34 cellular contexts compared by ENCODE assay signal in genomic region chr1:151701515-151701914, GRCh38. TPM values are rescaled to one million over a fixed set of nuclear protein-coding genes. Genes with fewer than 3 reads are reported as not detected.
"Had no signal": no experiment of that assay in that cellular context is flagged by ENCODE, and none has a peak within 500 bp of the region (broad histone marks: within the 10 kb centered on the region; RNA-seq: fewer than 3 reads in every experiment).

No MANE protein-coding gene starts in this region.

- H3K9me3 Mint-ChIP-seq: natural killer cell; nephron; neural progenitor cell; stimulated activated memory B cell treated with anti-CD40 and anti-IgM and Interleukin-4, amounts not matched to agents 10 μg/mL and 1 μg/mL and 100 μg/mL, for 72 hours; stimulated activated naive CD8-positive, alpha-beta T cell treated with anti-CD3 and anti-CD28 coated beads, Interleukin-15, amount 100 ng/mL, for 72 hours; type B pancreatic cell had no signal

- H3K27me3 ChIP-seq: neural progenitor cell, ovary, spleen, suprapubic skin, testis, tibial artery, transverse colon, upper lobe of right lung, vagina had no signal

- ATAC-seq: natural killer cell; psoas muscle; right cardiac atrium; sciatic nerve; stimulated activated memory B cell treated with anti-CD40 and anti-IgM and Interleukin-4, amounts not matched to agents 10 μg/mL and 1 μg/mL and 100 μg/mL, for 72 hours; stimulated activated naive CD8-positive, alpha-beta T cell treated with anti-CD3 and anti-CD28 coated beads, Interleukin-15, amount 100 ng/mL, for 72 hours; stimulated activated naive CD8-positive, alpha-beta T cell treated with anti-CD3 and anti-CD28 coated beads, Interleukin-15, Interleukin-2, amounts not matched to agents 100 U/mL and 50 U/mL, for 24 hours; upper lobe of right lung had no signal

- H3K4me1 Mint-ChIP-seq: nephron had no signal

- H3K4me3 ChIP-seq: neural progenitor cell, ovary, psoas muscle, skin epidermis, smooth muscle cell, spleen, suprapubic skin, testis, tibial artery, transverse colon, upper lobe of right lung, vagina had no signal

- H3K4me1 ChIP-seq: neural progenitor cell, parathyroid adenoma, psoas muscle, suprapubic skin, testis, tibial artery, upper lobe of right lung, vagina had no signal

- H3K27ac ChIP-seq: neural progenitor cell, ovary, parathyroid adenoma, psoas muscle, skin epidermis, spleen, suprapubic skin, testis, tibial artery, transverse colon, upper lobe of right lung, vagina had no signal

- H3K4me3 Mint-ChIP-seq: natural killer cell; nephron; neural progenitor cell; stimulated activated memory B cell treated with anti-CD40 and anti-IgM and Interleukin-4, amounts not matched to agents 10 μg/mL and 1 μg/mL and 100 μg/mL, for 72 hours; stimulated activated naive CD8-positive, alpha-beta T cell treated with anti-CD3 and anti-CD28 coated beads, Interleukin-15, amount 100 ng/mL, for 72 hours; type B pancreatic cell had no signal

- H3K36me3 ChIP-seq: neural progenitor cell, ovary had no signal

- DNase-seq: natural killer cell; occipital lobe; ovary; posterior cingulate gyrus; psoas muscle; right cardiac atrium; spleen; stimulated activated CD4-positive, alpha-beta T cell treated with anti-CD3 and anti-CD28 coated beads, Interleukin-12 subunit alpha, Interleukin-12 subunit beta, amount 100 ng/mL, for 4 hours; stimulated activated CD4-positive, alpha-beta T cell treated with anti-CD3 and anti-CD28 coated beads, Interleukin-1b, Interleukin-23, amount 100 ng/mL, for 48 hours; stimulated activated CD4-positive, alpha-beta T cell treated with anti-CD3 and anti-CD28 coated beads, Interleukin-4, amount 100 ng/mL, for 1 hour; stimulated activated CD4-positive, alpha-beta T cell treated with anti-CD3 and anti-CD28 coated beads, Interleukin-4, amount 100 ng/mL, for 4 hours; stimulated activated CD8-positive, alpha-beta memory T cell treated with anti-CD3 and anti-CD28 coated beads, Interleukin-4, amount 100 ng/mL, for 48 hours; stimulated activated naive CD4-positive, alpha-beta T cell; stimulated activated naive CD8-positive, alpha-beta T cell treated with anti-CD3 and anti-CD28 coated beads, Interleukin-15, amount 100 ng/mL, for 72 hours; stimulated activated naive CD8-positive, alpha-beta T cell treated with anti-CD3 and anti-CD28 coated beads, Interleukin-15, Interleukin-2, amounts not matched to agents 100 U/mL and 50 U/mL, for 24 hours; substantia nigra; testis; tibial artery; transverse colon; upper lobe of right lung had no signal

- H3K4me2 ChIP-seq: neural progenitor cell, smooth muscle cell had no signal

- H3K79me2 ChIP-seq: parathyroid adenoma had no signal

- H3K9ac ChIP-seq: neural progenitor cell, parathyroid adenoma had no signal

- H3K27me3 Mint-ChIP-seq: progenitor cell of endocrine pancreas; stimulated activated naive CD8-positive, alpha-beta T cell treated with anti-CD3 and anti-CD28 coated beads, Interleukin-15, amount 100 ng/mL, for 72 hours; type B pancreatic cell had no signal

- H3K27ac Mint-ChIP-seq: natural killer cell; nephron; neural progenitor cell; stimulated activated memory B cell treated with anti-CD40 and anti-IgM and Interleukin-4, amounts not matched to agents 10 μg/mL and 1 μg/mL and 100 μg/mL, for 72 hours; stimulated activated naive CD8-positive, alpha-beta T cell treated with anti-CD3 and anti-CD28 coated beads, Interleukin-15, amount 100 ng/mL, for 72 hours; type B pancreatic cell had no signal

- H3K9me3 ChIP-seq: ovary, psoas muscle, spleen, suprapubic skin, testis, tibial artery, transverse colon, upper lobe of right lung, vagina had no signal

- H2AFZ ChIP-seq: neural progenitor cell, parathyroid adenoma had no signal

- FAIRE-seq: urothelium cell line had no signal

RNA-seq across cellular contexts. Expression of gene CELF3, which starts 15.1 kb away (rescaled TPM):
- total RNA-seq: natural killer cell, osteoblast, psoas muscle, renal cortical epithelial cell, smooth muscle cell, suprapubic skin, upper lobe of right lung had no signal
- polyA plus RNA-seq: ovary, smooth muscle cell had no signal

RNA-seq across cellular contexts. Expression of gene RIIAD1, which starts 19.8 kb away (rescaled TPM):
- total RNA-seq: natural killer cell, osteoblast, renal cortical epithelial cell, smooth muscle cell, suprapubic skin, transverse colon, upper lobe of right lung, vagina had no signal
- polyA plus RNA-seq: ovary, smooth muscle cell, spleen had no signal
